In the genomic region with DNA sequence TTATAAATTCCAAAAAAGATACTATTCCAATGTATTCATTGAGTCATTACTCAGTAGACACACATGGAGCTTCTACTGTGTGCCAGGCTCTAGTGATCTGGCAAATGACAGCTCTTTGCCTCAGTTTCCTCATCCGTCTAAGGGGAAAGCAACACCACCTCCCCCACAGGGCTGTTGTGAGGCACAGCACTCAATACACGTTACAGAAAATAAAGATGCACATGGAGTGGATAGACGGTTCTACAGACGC, we compare ENCODE assay signal across 9 cellular contexts. TPM values are rescaled to one million over a fixed set of nuclear protein-coding genes. Genes with fewer than 3 reads are reported as not detected.
DNase-seq lines count a peak whose midpoint lies in the region; ATAC-seq and TF ChIP-seq lines count a peak whose summit lies in the region.
"Had no signal": no experiment of that assay in that cellular context is flagged by ENCODE, and none has a peak within 500 bp of the region (broad histone marks: within the 10 kb centered on the region; RNA-seq: fewer than 3 reads in every experiment).

No MANE protein-coding gene starts in this region.

- H3K36me3 ChIP-seq in adrenal gland (replicated peaks in 1 of 2) (no peaks in the 10 kb centered on the region), thymus (ENCODE audit: control insufficient read depth, insufficient read depth) (no peaks in the 10 kb centered on the region)

- peaks cover 3% of the 10 kb centered on the region for H3K36me3 Mint-ChIP-seq in activated CD4-positive, alpha-beta T cell treated with anti-CD3 and anti-CD28 coated beads, Interleukin-2, amount 10 ng/mL, durations not matched to agents 24 days and 14 days (ENCODE audit: low read depth)
- H3K36me3 Mint-ChIP-seq in memory B cell: no peaks in the 10 kb centered on the region

- peak in 1 of 6 experiments; percentile 8 for TF ChIP-seq CTCF in adrenal gland (IDR thresholded peaks at IDR 0.05)

- intact Hi-C loops in activated CD4-positive, alpha-beta T cell treated with anti-CD3 and anti-CD28 coated beads, Interleukin-2, amount 10 ng/mL, durations not matched to agents 24 days and 14 days (cut with micrococcal nuclease): no loop called here
- intact Hi-C loops in adrenal gland (cut with DNase I): no loop called here

- H3K27ac Mint-ChIP-seq in activated CD4-positive, alpha-beta T cell treated with anti-CD3 and anti-CD28 coated beads, Interleukin-2, amount 10 ng/mL, durations not matched to agents 24 days and 14 days: peak overlapping the region; percentile 99
- H3K27ac Mint-ChIP-seq in memory B cell: peak overlapping the region; percentile 77

- H3K9me3 ChIP-seq in adrenal gland (replicated peaks in 1 of 3) (no peaks in the 10 kb centered on the region), thymus (ENCODE audit: control insufficient read depth) (no peaks in the 10 kb centered on the region)

- no peak for ATAC-seq in memory B cell (ENCODE audit: low read depth)
- ATAC-seq in activated CD4-positive, CD25-positive, alpha-beta regulatory T cell treated with anti-CD3 and anti-CD28 coated beads, Interleukin-2, amount 50 U/mL, for 24 hours: no peak

- H3K27me3 ChIP-seq in adrenal gland (no peaks in the 10 kb centered on the region), thymus (ENCODE audit: control insufficient read depth, insufficient read depth) (no peaks in the 10 kb centered on the region)

- no peaks in the 10 kb centered on the region for H3K27me3 Mint-ChIP-seq in activated CD4-positive, alpha-beta T cell treated with anti-CD3 and anti-CD28 coated beads, Interleukin-2, amount 10 ng/mL, durations not matched to agents 24 days and 14 days
- H3K27me3 Mint-ChIP-seq in memory B cell: no peaks in the 10 kb centered on the region
- H3K27me3 Mint-ChIP-seq: activated CD8-positive, alpha-beta T cell treated with anti-CD3 and anti-CD28 coated beads for 36 hours had no signal

- H3K4me3 ChIP-seq in adrenal gland (peak overlapping the region in 1 of 4 donors; percentile 18), thymus (ENCODE audit: low read length) (no peak overlapping the region)

- H3K4me3 Mint-ChIP-seq in activated CD4-positive, alpha-beta T cell treated with anti-CD3 and anti-CD28 coated beads, Interleukin-2, amount 10 ng/mL, durations not matched to agents 24 days and 14 days: peak overlapping the region; percentile 78
- H3K4me3 Mint-ChIP-seq in memory B cell: peak overlapping the region; percentile 66
- H3K4me3 Mint-ChIP-seq: activated CD8-positive, alpha-beta T cell treated with anti-CD3 and anti-CD28 coated beads for 36 hours had no signal

- H3K27ac ChIP-seq in adrenal gland (peak overlapping the region; percentile 95 to 100 (median 99)), thymus (ENCODE audit: low read depth) (peak overlapping the region; percentile 89)

- 12 to 22% (median 18%) methylated on average over 4 of the region's 4 CpGs for WGBS in adrenal gland, 4 donors
- WGBS in thymus: 82% methylated on average over 4 of the region's 4 CpGs

- no peak for TF ChIP-seq POLR2A in adrenal gland (IDR thresholded peaks at IDR 0.05)

- peaks cover 94 to 96% of the 10 kb centered on the region in 2 donors for H3K4me1 ChIP-seq in adrenal gland (replicated peaks in 1 of 2)
- H3K4me1 ChIP-seq in thymus (ENCODE audit: control insufficient read depth, insufficient read depth, low read length): peaks cover 45% of the 10 kb centered on the region

- no peaks in the 10 kb centered on the region for H3K9me3 Mint-ChIP-seq in activated CD4-positive, alpha-beta T cell treated with anti-CD3 and anti-CD28 coated beads, Interleukin-2, amount 10 ng/mL, durations not matched to agents 24 days and 14 days
- no peaks in the 10 kb centered on the region for H3K9me3 Mint-ChIP-seq in memory B cell
- H3K9me3 Mint-ChIP-seq: activated CD8-positive, alpha-beta T cell treated with anti-CD3 and anti-CD28 coated beads for 36 hours had no signal

- H3K4me1 Mint-ChIP-seq in activated CD4-positive, alpha-beta T cell treated with anti-CD3 and anti-CD28 coated beads, Interleukin-2, amount 10 ng/mL, durations not matched to agents 24 days and 14 days: peaks cover 66% of the 10 kb centered on the region
- H3K4me1 Mint-ChIP-seq in memory B cell: peaks cover 52% of the 10 kb centered on the region

- no peak for DNase-seq in activated CD4-positive, alpha-beta T cell treated with anti-CD3 and anti-CD28 coated beads, Interleukin-2, amount 10 ng/mL, durations not matched to agents 24 days and 14 days
- DNase-seq in activated CD4-positive, alpha-beta T cell treated with anti-CD3 and anti-CD28 coated beads for 48 hours: no peak
- DNase-seq in adrenal gland: no peak
- no peak for DNase-seq in memory B cell (ENCODE audit: low spot score in 2 of 2)
- DNase-seq in NCI-H1105 treated with DMSO at 0.1 percent for 48 hours (lab: John Stamatoyannopoulos, UW): no peak
- DNase-seq in H4 (ENCODE audit: low spot score): no peak
- DNase-seq: activated CD8-positive, alpha-beta T cell treated with anti-CD3 and anti-CD28 coated beads for 36 hours had no signal

RNA-seq across cellular contexts. Expression of a gene that starts 6.5 kb away (rescaled TPM):
- 5,198 and 5,435 TPM in 2 replicates for total RNA-seq in activated CD4-positive, alpha-beta T cell treated with anti-CD3 and anti-CD28 coated beads, Interleukin-2, amount 10 ng/mL, durations not matched to agents 24 days and 14 days
- over 10,000 TPM in 5 of 8 donors, 1,000 to 10,000 TPM in 3; 5,921 to 17,143 (median 10,900) TPM for total RNA-seq in adrenal gland
- 1,000 to 10,000 TPM in 1 of 3 donors, 100 to 1,000 TPM in 2; 237 to 9,519 (median 973) TPM for polyA plus RNA-seq in adrenal gland
- polyA plus RNA-seq in thymus: 682 TPM
- 168 and 177 TPM in 2 replicates for total RNA-seq in H4 (2014; rRNA removed; shearing (Covaris generic))

RNA-seq across cellular contexts. Expression of a gene that starts 32.6 kb away (rescaled TPM):
- total RNA-seq in activated CD4-positive, alpha-beta T cell treated with anti-CD3 and anti-CD28 coated beads, Interleukin-2, amount 10 ng/mL, durations not matched to agents 24 days and 14 days: 94.2 and 95.8 TPM in 2 replicates
- 100 to 1,000 TPM; 105 to 240 (median 145) TPM for total RNA-seq in adrenal gland
- polyA plus RNA-seq in adrenal gland (100 to 1,000 TPM in 2 of 3 donors, 10 to 100 TPM in 1; 52.3 to 395 (median 329) TPM), thymus (68.1 TPM)
- total RNA-seq in H4 (2014; rRNA removed; shearing (Covaris generic)): 34.5 and 38.6 TPM in 2 replicates

Comparison
In these comparisons a context has a peak if more than half of its experiments do, and no peak if none do; other contexts are left out.
1. RNA of a gene that starts 6.5 kb away (total RNA-seq): 5,921 to 17,143 TPM in adrenal gland and 5,198 to 5,435 TPM in activated CD4-positive, alpha-beta T cell treated with anti-CD3 and anti-CD28 coated beads, Interleukin-2, amount 10 ng/mL, durations not matched to agents 24 days and 14 days; 168 to 177 TPM in H4; every median in the first group is over 10 times any median in the second.